Comparison of ENCODE assay signal across 13 cellular contexts in the genomic region with DNA sequence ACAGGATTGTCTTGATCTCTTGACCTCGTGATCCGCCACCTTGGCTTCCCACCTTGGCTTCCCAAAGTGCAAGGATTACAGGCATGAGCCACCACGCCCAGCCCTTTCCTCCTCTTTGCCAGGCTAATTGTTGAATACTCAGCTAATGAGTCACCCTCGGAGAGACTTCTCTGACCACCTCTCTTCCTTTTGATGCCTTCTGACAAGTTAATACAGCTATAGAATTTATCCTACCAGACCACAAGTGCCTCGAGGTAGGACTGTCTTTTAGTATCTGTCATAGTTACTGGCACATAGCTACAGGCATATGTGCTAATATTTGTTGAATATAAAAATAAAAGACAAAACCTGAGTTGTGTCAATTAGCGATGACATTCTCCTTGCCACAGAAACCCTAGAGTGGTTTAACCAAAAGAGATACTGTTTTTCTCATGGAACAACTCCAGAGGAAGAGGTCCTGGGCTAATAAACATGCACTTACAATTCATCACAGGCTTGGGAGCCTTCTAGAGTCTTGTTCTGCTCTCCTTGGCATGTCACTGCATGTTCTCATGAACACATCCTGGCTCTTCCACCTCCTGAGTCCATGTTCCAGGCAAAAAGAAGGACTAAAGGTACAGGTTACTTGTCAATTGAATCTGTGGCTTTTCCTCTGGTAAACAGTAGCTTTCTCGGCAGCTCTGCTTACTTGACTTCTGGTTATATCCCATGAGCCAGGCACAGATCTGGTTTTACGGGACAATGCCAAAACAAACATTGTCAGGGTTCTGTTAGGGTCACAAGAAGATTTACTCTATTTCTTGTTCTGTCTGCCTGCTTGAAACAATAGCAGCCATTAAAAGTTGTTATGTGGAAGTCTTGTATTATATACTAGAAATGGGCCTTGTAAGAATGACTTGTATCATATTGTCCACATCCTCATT.
DNase-seq lines count a peak whose midpoint lies in the region; ATAC-seq, FAIRE-seq and TF ChIP-seq lines count a peak whose summit lies in the region.
"Had no signal": no experiment of that assay in that cellular context is flagged by ENCODE, and none has a peak within 500 bp of the region (broad histone marks: within the 10 kb centered on the region; RNA-seq: fewer than 3 reads in every experiment).

No MANE protein-coding gene starts in this region.

- no peaks in the 10 kb centered on the region for H3F3A ChIP-seq in neural progenitor cell (ENCODE audit: low read depth)

- H3K4me3 Mint-ChIP-seq in neural progenitor cell: no peak overlapping the region

- no peak overlapping the region for H3K27ac Mint-ChIP-seq in neural progenitor cell

- H3K9me3 Mint-ChIP-seq in neural progenitor cell: no peaks in the 10 kb centered on the region

- no peak for TF ChIP-seq CTCF in keratinocyte (optimal IDR thresholded peaks at IDR 0.05 in 1 of 3, IDR thresholded peaks at IDR 0.05 in 1 of 3, conservative IDR thresholded peaks at IDR 0.05 in 1 of 3; ENCODE audit: extremely low read depth in 1 of 3, insufficient read depth in 2 of 3, low read length in 3 of 3)
- no peak for TF ChIP-seq CTCF in stomach (IDR thresholded peaks at IDR 0.05)
- no peak for TF ChIP-seq CTCF in neural progenitor cell (IDR thresholded peaks at IDR 0.05)

- no peak for TF ChIP-seq EP300 in stomach (IDR thresholded peaks at IDR 0.05)

- H3K36me3 Mint-ChIP-seq in neural progenitor cell: no peaks in the 10 kb centered on the region

- H3K27me3 ChIP-seq in keratinocyte (ENCODE audit: control insufficient read depth, extremely low read depth, insufficient read depth, low read length): no peaks in the 10 kb centered on the region
- no peaks in the 10 kb centered on the region for H3K27me3 ChIP-seq in stomach
- no peaks in the 10 kb centered on the region for H3K27me3 ChIP-seq in neural progenitor cell

- H3K4me3 ChIP-seq in keratinocyte (ENCODE audit: control insufficient read depth in 2 of 3, extremely low read depth in 1 of 3, insufficient read depth in 2 of 3, low read depth in 1 of 3, low read length in 3 of 3) (peak overlapping the region; percentile 20 to 51 (median 48)), stomach (no peak overlapping the region), neural progenitor cell (no peak overlapping the region)
- H3K4me3 ChIP-seq: SK-N-MC had no signal

- DNase-seq in HS-5 (ENCODE audit: low read depth) (peak; percentile 43), astrocyte of the hippocampus (ENCODE audit: low read depth, low spot score) (peak; percentile 69), keratinocyte (ENCODE audit: low read depth, low spot score) (peak; percentile 95), stomach (peak; percentile 34), neural progenitor cell (ENCODE audit: low spot score) (no peak), dedifferentiated amniotic fluid mesenchymal stem cell (ENCODE audit: extremely low spot score) (no peak)
- DNase-seq in activated naive CD4-positive, alpha-beta T cell treated with Interleukin-2 at 50 U/mL for 16 hours: no peak
- DNase-seq: activated CD4-positive, alpha-beta T cell treated with anti-CD3 and anti-CD28 coated beads, Interleukin-2, amount 50 U/mL, for 1 hour; activated naive CD4-positive, alpha-beta T cell; KG1; stimulated activated CD4-positive, alpha-beta T cell treated with anti-CD3 and anti-CD28 coated beads, Interleukin-4, amount 100 ng/mL, for 4 hours had no signal

- H3K36me3 ChIP-seq in keratinocyte (ENCODE audit: control insufficient read depth in 2 of 2, extremely low read depth in 1 of 2, insufficient read depth in 2 of 2, low read length in 2 of 2): peaks cover 0 to 5% of the 10 kb centered on the region in 2 experiments
- no peaks in the 10 kb centered on the region for H3K36me3 ChIP-seq in stomach
- no peaks in the 10 kb centered on the region for H3K36me3 ChIP-seq in neural progenitor cell

- no peaks in the 10 kb centered on the region for H3K9me1 ChIP-seq in keratinocyte (ENCODE audit: control insufficient read depth, extremely low read depth, insufficient read depth, low read length)

- no peaks in the 10 kb centered on the region for H3K4me1 Mint-ChIP-seq in neural progenitor cell

- H3K27ac ChIP-seq in keratinocyte (ENCODE audit: control insufficient read depth, insufficient read depth, low read length): peak overlapping the region; percentile 99
- H3K27ac ChIP-seq in stomach: peak overlapping the region; percentile 54 to 62 (median 57)
- H3K27ac ChIP-seq in neural progenitor cell: no peak overlapping the region
- H3K27ac ChIP-seq: SK-N-MC had no signal

- H4K20me1 ChIP-seq in keratinocyte (ENCODE audit: control insufficient read depth, extremely low read depth, insufficient read depth, low read length) (no peaks in the 10 kb centered on the region), neural progenitor cell (ENCODE audit: low read depth) (no peaks in the 10 kb centered on the region)

- 48 to 57% (median 56%) methylated on average over 8 of the region's 8 CpGs for WGBS in stomach, 5 donors

- no peak overlapping the region for H2AFZ ChIP-seq in keratinocyte (ENCODE audit: control insufficient read depth, low read length)
- H2AFZ ChIP-seq in neural progenitor cell (replicated peaks): no peak overlapping the region

- peak overlapping the region; percentile 99 for H3K4me2 ChIP-seq in keratinocyte (ENCODE audit: control insufficient read depth, extremely low read depth, insufficient read depth, low read depth, low read length)
- no peak overlapping the region for H3K4me2 ChIP-seq in neural progenitor cell

- H3K79me2 ChIP-seq in keratinocyte (ENCODE audit: control insufficient read depth, insufficient read depth, low read length): peaks cover 4% of the 10 kb centered on the region
- no peaks in the 10 kb centered on the region for H3K79me2 ChIP-seq in neural progenitor cell (ENCODE audit: low read depth)

- dilution Hi-C loops in keratinocyte (cut with MboI; ENCODE audit: extremely low pct_ligation_motif_present, low sequenced_read_pairs): no loop called here

- TF ChIP-seq POLR2A in stomach (IDR thresholded peaks at IDR 0.05): no peak

- H3K27me3 Mint-ChIP-seq in neural progenitor cell (ENCODE audit: insufficient read depth, low read depth): peaks cover 5% of the 10 kb centered on the region

- H3K4me1 ChIP-seq in keratinocyte (ENCODE audit: control insufficient read depth, extremely low read depth, insufficient read depth, low read length): peaks cover 66% of the 10 kb centered on the region
- peaks cover 10 to 35% (median 29%) of the 10 kb centered on the region in 4 donors for H3K4me1 ChIP-seq in stomach
- H3K4me1 ChIP-seq in neural progenitor cell: no peaks in the 10 kb centered on the region

- H3K9me3 ChIP-seq in keratinocyte (ENCODE audit: control insufficient read depth, low read depth, low read length): no peaks in the 10 kb centered on the region
- H3K9me3 ChIP-seq in stomach: no peaks in the 10 kb centered on the region
- H3K9me3 ChIP-seq in neural progenitor cell (ENCODE audit: low read depth): no peaks in the 10 kb centered on the region

- ATAC-seq in HG02588 (IDR thresholded peaks at IDR 0.05; ENCODE audit: unreplicated experiment): no peak

- intact Hi-C loops in stomach (cut with DNase I; ENCODE audit: low total_unique reads): no loop called here

- FAIRE-seq in keratinocyte (lab: Jason Lieb, UNC): peak; percentile 65

- H3K9ac ChIP-seq in keratinocyte (ENCODE audit: control insufficient read depth, extremely low read depth, insufficient read depth, low read length) (peak overlapping the region; percentile 81), neural progenitor cell (no peak overlapping the region)

Comparison
In these comparisons a context has a peak if more than half of its experiments do, and no peak if none do; other contexts are left out.
1. DNase-seq: peak in HS-5 (single experiment), astrocyte of the hippocampus (single experiment), keratinocyte (single experiment) and stomach (single experiment); none in neural progenitor cell (single experiment), activated naive CD4-positive, alpha-beta T cell treated with Interleukin-2 at 50 U/mL for 16 hours (single experiment) and dedifferentiated amniotic fluid mesenchymal stem cell (single experiment).
2. H3K4me3 ChIP-seq: peak in keratinocyte (3 of 3); none in stomach (0 of 4) and neural progenitor cell (single experiment).